ENCODE assay signal across 8 cellular contexts in genomic region chr19:6801397-6802086, GRCh38. TPM values are rescaled to one million over a fixed set of nuclear protein-coding genes. Genes with fewer than 3 reads are reported as not detected.
A peak's percentile ranks its signal among the peaks of the same experiment; 100 is the strongest.
DNase-seq lines count a peak whose midpoint lies in the region; ATAC-seq and TF ChIP-seq lines count a peak whose summit lies in the region.

No MANE protein-coding gene starts in this region.

- H3K36me3 ChIP-seq in BLaER1 treated with 17β-estradiol and CSF1 and Interleukin-3, amounts not matched to agents 10 nM and 100 nM, result peaks cover 16 to 35% (median 28%) of the 10 kb centered on the region in 11 experiments
- H3K36me3 ChIP-seq in endodermal cell (ENCODE audit: control insufficient read depth, insufficient read depth, low read length), result no peaks in the 10 kb centered on the region
- no peaks in the 10 kb centered on the region for H3K36me3 ChIP-seq in stomach

- H3K27me3 Mint-ChIP-seq in activated CD8-positive, alpha-beta T cell treated with anti-CD3 and anti-CD28 coated beads for 36 hours, result no peaks in the 10 kb centered on the region
- H3K27me3 Mint-ChIP-seq in endodermal cell (ENCODE audit: insufficient read depth), result peaks cover 3% of the 10 kb centered on the region
- H3K27me3 Mint-ChIP-seq in natural killer cell (ENCODE audit: low read depth in 2 of 2), result no peaks in the 10 kb centered on the region

- POLR2A ChIA-PET in activated CD8-positive, alpha-beta T cell treated with anti-CD3 and anti-CD28 coated beads for 36 hours (lab: Charles Lee), result interaction anchor here (0.9 to 5.4 kb wide), 13 partner anchors 9 to 140 kb away, joined by 3 to 45 read pairs (median 4); partner anchors contain the start of genes ADGRE1, SH2D3A and VAV1

- H3K4me1 ChIP-seq in BLaER1 treated with 17β-estradiol and CSF1 and Interleukin-3, amounts not matched to agents 10 nM and 100 nM, result peaks cover 74 to 90% (median 86%) of the 10 kb centered on the region in 10 experiments
- H3K4me1 ChIP-seq in endodermal cell (ENCODE audit: control insufficient read depth, insufficient read depth, low read length), result no peaks in the 10 kb centered on the region
- peaks cover 5 to 29% (median 9%) of the 10 kb centered on the region in 4 donors for H3K4me1 ChIP-seq in stomach

- CTCF ChIA-PET in activated CD8-positive, alpha-beta T cell treated with anti-CD3 and anti-CD28 coated beads for 36 hours (lab: Charles Lee), result interaction anchor here (0.6 to 3.0 kb wide), 6 partner anchors 18 to 140 kb away, joined by 3 to 16 read pairs (median 7); partner anchors contain the start of genes GPR108 and VAV1

- H4K20me1 ChIP-seq in BLaER1 treated with 17β-estradiol and CSF1 and Interleukin-3, amounts not matched to agents 10 nM and 100 nM, result peaks cover 0 to 34% (median 10%) of the 10 kb centered on the region in 11 experiments; a peak in 13 of 22 replicates

- TF ChIP-seq POLR2A in stomach (IDR thresholded peaks at IDR 0.05), result no peak

- H3K4me1 Mint-ChIP-seq in activated CD8-positive, alpha-beta T cell treated with anti-CD3 and anti-CD28 coated beads for 36 hours (ENCODE audit: low read depth), result peaks cover 56% of the 10 kb centered on the region
- H3K4me1 Mint-ChIP-seq in endodermal cell (peaks cover 4% of the 10 kb centered on the region), natural killer cell (peaks cover 59 to 61% of the 10 kb centered on the region in 2 donors)

- 74 to 100% methylated on average over 1 to 16 of the region's 21 CpGs for WGBS in endodermal cell (ENCODE audit: insufficient coverage in 1 of 2, insufficient read length in 1 of 2), 2 experiments
- 7 to 10% (median 8%) methylated on average over 19 to 21 of the region's 21 CpGs for WGBS in stomach, 5 donors

- H3K27me3 ChIP-seq in BLaER1 treated with 17β-estradiol and CSF1 and Interleukin-3, amounts not matched to agents 10 nM and 100 nM, result no peaks in the 10 kb centered on the region
- H3K27me3 ChIP-seq in endodermal cell (ENCODE audit: control insufficient read depth, insufficient read depth, low read length, poor library complexity, severe bottlenecking) (no peaks in the 10 kb centered on the region), stomach (peaks cover 0 to 43% (median 0%) of the 10 kb centered on the region in 3 donors)

- H3K36me3 Mint-ChIP-seq in activated CD8-positive, alpha-beta T cell treated with anti-CD3 and anti-CD28 coated beads for 36 hours (ENCODE audit: low read depth), result peaks cover 33% of the 10 kb centered on the region
- no peaks in the 10 kb centered on the region for H3K36me3 Mint-ChIP-seq in endodermal cell (ENCODE audit: low read depth)
- H3K36me3 Mint-ChIP-seq in natural killer cell, result no peaks in the 10 kb centered on the region

- peak; percentile 51 for DNase-seq in NCI-H2171 (lab: John Stamatoyannopoulos, UW)
- peak; percentile 91 for DNase-seq in activated CD8-positive, alpha-beta T cell treated with anti-CD3 and anti-CD28 coated beads for 36 hours
- peak; percentile 85 for DNase-seq in endodermal cell
- DNase-seq in natural killer cell, result peak; percentile 69
- peak; percentile 65 for DNase-seq in stomach

- no peak for TF ChIP-seq CTCF in activated CD8-positive, alpha-beta T cell treated with anti-CD3 and anti-CD28 coated beads for 36 hours (IDR thresholded peaks at IDR 0.05)
- TF ChIP-seq CTCF in endodermal cell (conservative IDR thresholded peaks at IDR 0.05) (no peak), natural killer cell (IDR thresholded peaks at IDR 0.05) (no peak), stomach (IDR thresholded peaks at IDR 0.05) (no peak)

- peaks cover 0 to 7% (median 6%) of the 10 kb centered on the region in 11 experiments; a peak in 11 of 22 replicates for H3K9me3 ChIP-seq in BLaER1 treated with 17β-estradiol and CSF1 and Interleukin-3, amounts not matched to agents 10 nM and 100 nM (replicated peaks in 1 of 11)
- H3K9me3 ChIP-seq in endodermal cell (ENCODE audit: control insufficient read depth, low read length) (peaks cover 22% of the 10 kb centered on the region), stomach (no peaks in the 10 kb centered on the region)

- H3K4me3 Mint-ChIP-seq in activated CD8-positive, alpha-beta T cell treated with anti-CD3 and anti-CD28 coated beads for 36 hours, result peak overlapping the region; percentile 95
- H3K4me3 Mint-ChIP-seq in endodermal cell (no peak overlapping the region), natural killer cell (peak overlapping the region; percentile 99)

- H3K9ac ChIP-seq in BLaER1 treated with 17β-estradiol and CSF1 and Interleukin-3, amounts not matched to agents 10 nM and 100 nM, result peak overlapping the region; percentile 86 to 92 (median 89)
- no peak overlapping the region for H3K9ac ChIP-seq in endodermal cell (ENCODE audit: extremely low read depth, low read length, poor library complexity, severe bottlenecking)

- no peak for TF ChIP-seq EP300 in stomach (IDR thresholded peaks at IDR 0.05)

- no peaks in the 10 kb centered on the region for H3K9me3 Mint-ChIP-seq in activated CD8-positive, alpha-beta T cell treated with anti-CD3 and anti-CD28 coated beads for 36 hours
- peaks cover 15% of the 10 kb centered on the region for H3K9me3 Mint-ChIP-seq in endodermal cell
- no peaks in the 10 kb centered on the region for H3K9me3 Mint-ChIP-seq in natural killer cell

- ATAC-seq in GM21529 (IDR thresholded peaks at IDR 0.05; ENCODE audit: unreplicated experiment), result peak; percentile 46
- ATAC-seq in activated CD8-positive, alpha-beta T cell treated with anti-CD3 and anti-CD28 coated beads for 36 hours, result peak; percentile 74
- ATAC-seq in natural killer cell, result peak; percentile 45 to 65 (median 49)
- no peak for ATAC-seq in HG02588 (IDR thresholded peaks at IDR 0.05; ENCODE audit: unreplicated experiment)

- peak overlapping the region; percentile 93 for H3K27ac Mint-ChIP-seq in activated CD8-positive, alpha-beta T cell treated with anti-CD3 and anti-CD28 coated beads for 36 hours
- H3K27ac Mint-ChIP-seq in endodermal cell (no peak overlapping the region), natural killer cell (peak overlapping the region; percentile 97 to 99)

- H3K4me2 ChIP-seq in BLaER1 treated with 17β-estradiol and CSF1 and Interleukin-3, amounts not matched to agents 10 nM and 100 nM, result peak overlapping the region; percentile 82 to 100 (median 94)

- intact Hi-C loops in activated CD8-positive, alpha-beta T cell treated with anti-CD3 and anti-CD28 coated beads for 36 hours (cut with micrococcal nuclease), result loop anchor here (5.0 kb wide), 1 partner anchor 34 kb away; the partner anchor contains the start of gene SH2D3A
- intact Hi-C loops in natural killer cell (cut with micrococcal nuclease) (loop anchor here (1.0 to 5.0 kb wide), 6 partner anchors 29 to 386 kb away; partner anchors contain the start of genes GPR108, SH2D3A and VAV1), stomach (cut with DNase I; ENCODE audit: low total_unique reads) (no loop called here)

- H3K27ac ChIP-seq in BLaER1 treated with 17β-estradiol and CSF1 and Interleukin-3, amounts not matched to agents 10 nM and 100 nM, result peak overlapping the region; percentile 91 to 99 (median 97)
- H3K27ac ChIP-seq in endodermal cell (ENCODE audit: low read depth, low read length), result no peak overlapping the region
- H3K27ac ChIP-seq in stomach, result peak overlapping the region in 4 of 5 donors; percentile 32 to 81 (median 64)

- peak overlapping the region; percentile 46 to 68 (median 54) for H3K4me3 ChIP-seq in BLaER1 treated with 17β-estradiol and CSF1 and Interleukin-3, amounts not matched to agents 10 nM and 100 nM
- no peak overlapping the region for H3K4me3 ChIP-seq in endodermal cell (ENCODE audit: low read length)
- peak overlapping the region; percentile 21 to 37 (median 36) for H3K4me3 ChIP-seq in stomach

RNA-seq across cellular contexts. Expression of gene VAV1, which starts 29.0 kb away (rescaled TPM):
- total RNA-seq in activated CD8-positive, alpha-beta T cell treated with anti-CD3 and anti-CD28 coated beads for 36 hours, result 10 to 100 TPM; 61.7 to 65.4 TPM
- total RNA-seq in endodermal cell, result not detected
- not detected for polyA plus RNA-seq in endodermal cell (2013, experiment 1 of 2)
- polyA plus RNA-seq in endodermal cell (2013, experiment 2 of 2), result not detected
- 100 to 1,000 TPM; 141 to 167 (median 164) TPM for total RNA-seq in natural killer cell
- 100 to 1,000 TPM in 1 of 5 donors, 1 to 10 TPM in 4; 2.2 to 130 (median 4.4) TPM for total RNA-seq in stomach
- polyA plus RNA-seq in stomach, result 1 to 10 TPM; 1.7 to 3.7 (median 3.6) TPM

RNA-seq across cellular contexts. Expression of gene SH2D3A, which starts 34.3 kb away (rescaled TPM):
- 10 to 100 TPM; 20.6 to 20.9 TPM for total RNA-seq in activated CD8-positive, alpha-beta T cell treated with anti-CD3 and anti-CD28 coated beads for 36 hours
- total RNA-seq in endodermal cell, result 10 to 100 TPM; 10.7 to 16.4 TPM
- polyA plus RNA-seq in endodermal cell (2013, experiment 1 of 2), result 1.0 TPM
- 1.1 TPM for polyA plus RNA-seq in endodermal cell (2013, experiment 2 of 2)
- total RNA-seq in natural killer cell, result 10 to 100 TPM; 14.6 to 20.1 (median 15.3) TPM
- 10 to 100 TPM in 4 of 5 donors, 1 to 10 TPM in 1; 8.8 to 71.3 (median 43.0) TPM for total RNA-seq in stomach
- 10 to 100 TPM; 19.9 to 23.6 (median 20.2) TPM for polyA plus RNA-seq in stomach
